Comparison of ENCODE assay signal across 21 cellular contexts in genomic region chr15:80640546-80641121, GRCh38. TPM values are rescaled to one million over a fixed set of nuclear protein-coding genes. Genes with fewer than 3 reads are reported as not detected.
DNase-seq lines count a peak whose midpoint lies in the region; ATAC-seq, FAIRE-seq and TF ChIP-seq lines count a peak whose summit lies in the region.
"Had no signal": no experiment of that assay in that cellular context is flagged by ENCODE, and none has a peak within 500 bp of the region (broad histone marks: within the 10 kb centered on the region; RNA-seq: fewer than 3 reads in every experiment).

No MANE protein-coding gene starts in this region.

- H3K4me3 ChIP-seq in vagina = no peak overlapping the region
- H3K4me3 ChIP-seq: GM12878 had no signal

- peak; percentile 24 for ATAC-seq in foreskin keratinocyte
- no peak for ATAC-seq in GM21737 (IDR thresholded peaks at IDR 0.05; ENCODE audit: unreplicated experiment)
- ATAC-seq: GM12878, Panc1, Right ventricle myocardium inferior had no signal

- H3K27me3 ChIP-seq in foreskin keratinocyte (no peaks in the 10 kb centered on the region), vagina (no peaks in the 10 kb centered on the region)

- H3K9me3 ChIP-seq in vagina = no peaks in the 10 kb centered on the region
- H3K9me3 ChIP-seq: Caco-2 had no signal

- no peak for TF ChIP-seq CTCF in foreskin keratinocyte (conservative IDR thresholded peaks at IDR 0.05)
- no peak for TF ChIP-seq CTCF in vagina (IDR thresholded peaks at IDR 0.05)

- H3K4me1 ChIP-seq in foreskin keratinocyte (peaks cover 3% of the 10 kb centered on the region), vagina (no peaks in the 10 kb centered on the region)
- H3K4me1 ChIP-seq: Caco-2 had no signal

- DNase-seq in HT1080 (ENCODE audit: low read depth) (peak; percentile 34), RPMI7951 (ENCODE audit: low read depth) (peak; percentile 48), foreskin keratinocyte (no peak), vagina (ENCODE audit: extremely low spot score in 2 of 2) (peak; percentile 31 to 42), GF-D8 (lab: John Stamatoyannopoulos, UW) (no peak), frontal cortex (ENCODE audit: low spot score in 2 of 2) (no peak)
- DNase-seq: ACHN; Caco-2; CD4-positive, alpha-beta T cell; DMS153; GOT3; KG1; NCI-H1417 treated with DMSO at 0.1 percent for 48 hours; NCI-H187 treated with DMSO at 0.1 percent for 48 hours; NCI-H526; SW 1271 had no signal

- intact Hi-C loops in vagina (cut with DNase I) = no loop called here

- H3K27ac ChIP-seq in foreskin keratinocyte (no peak overlapping the region), vagina (no peak overlapping the region)

- no peak for TF ChIP-seq POLR2A in vagina (IDR thresholded peaks at IDR 0.05)

- H3K36me3 ChIP-seq in vagina = no peaks in the 10 kb centered on the region

- no peak for FAIRE-seq in frontal cortex (lab: Jason Lieb, UNC)
- FAIRE-seq: GM12878, GM19239 had no signal

RNA-seq across cellular contexts. Expression of gene ABHD17C, which starts 54.5 kb away (rescaled TPM):
- 4.0 and 8.0 TPM in 2 replicates for total RNA-seq in HT1080 (2014; rRNA removed; shearing (Covaris generic))
- polyA plus RNA-seq in HT1080 (2015; cell fraction: cytosol; rRNA removed) = 20.3 and 26.0 TPM in 2 replicates
- polyA plus RNA-seq in HT1080 (2015; cell fraction: nucleus; rRNA removed) = 13.8 and 14.0 TPM in 2 replicates
- 4.5 and 7.0 TPM in 2 replicates for total RNA-seq in RPMI7951 (2014; rRNA removed; shearing (Covaris generic))
- total RNA-seq in foreskin keratinocyte (18.6 and 24.8 TPM in 2 replicates), vagina (12.5 TPM), frontal cortex (12.6 TPM)
- polyA plus RNA-seq in foreskin keratinocyte = 12.8 and 19.7 TPM in 2 replicates

Comparison
In these comparisons a context has a peak if more than half of its experiments do, and no peak if none do; other contexts are left out.
1. DNase-seq: peak in HT1080 (single experiment), RPMI7951 (single experiment) and vagina (2 of 2); none in foreskin keratinocyte (0 of 2), GF-D8 (single experiment) and frontal cortex (0 of 2).